Comparison of ENCODE assay signal across 8 cellular contexts in genomic region chr5:172770675-172771438, GRCh38.
DNase-seq lines count a peak whose midpoint lies in the region; ATAC-seq and TF ChIP-seq lines count a peak whose summit lies in the region.

Gene DUSP1 (minus strand): TSS chr5:172771195. CDS start chr5:172770952, 243 bp downstream.

- peaks cover 75% of the 10 kb centered on the region for H3K4me1 Mint-ChIP-seq in central memory CD8-positive, alpha-beta T cell

- peak; percentile 95 for TF ChIP-seq POLR2A in GM18951 (IDR thresholded peaks at IDR 0.05; ENCODE audit: extremely low read depth, insufficient read depth, insufficient read length)

- peak within 1 kb of the TSS; percentile 99 for H3K27ac Mint-ChIP-seq in central memory CD8-positive, alpha-beta T cell (ENCODE audit: low read depth)

- TF ChIP-seq CTCF in AG09319 (IDR thresholded peaks at IDR 0.05; ENCODE audit: low read depth, low read length): peak; percentile 11

- peak; percentile 61 for ATAC-seq in HG03175 (IDR thresholded peaks at IDR 0.05; ENCODE audit: unreplicated experiment)
- peak; percentile 62 to 71 for ATAC-seq in activated CD4-positive, CD25-positive, alpha-beta regulatory T cell treated with anti-CD3 and anti-CD28 coated beads, Interleukin-2, amount 50 U/mL, for 24 hours
- peak; percentile 33 for ATAC-seq in central memory CD8-positive, alpha-beta T cell (replicated peaks; ENCODE audit: extremely low read depth, poor library complexity, severe bottlenecking)

- H3K27me3 Mint-ChIP-seq in central memory CD8-positive, alpha-beta T cell: no peaks in the 10 kb centered on the region

- no peaks in the 10 kb centered on the region for H3K9me3 Mint-ChIP-seq in central memory CD8-positive, alpha-beta T cell

- DNase-seq in AG09319 (ENCODE audit: extremely low read depth, low read depth) (peak; percentile 97), NCI-H226 (peak; percentile 95), islet precursor cell (peak; percentile 99)
- peak; percentile 95 to 96 for DNase-seq in central memory CD8-positive, alpha-beta T cell (ENCODE audit: low spot score in 2 of 2)
- peak; percentile 98 for DNase-seq in stimulated activated CD4-positive, alpha-beta T cell treated with anti-CD3 and anti-CD28 coated beads, Interleukin-12 subunit alpha, Interleukin-12 subunit beta, amount 100 ng/mL, for 4 hours

- in situ Hi-C loops in GM18951 (cut with MboI; ENCODE audit: low sequenced_read_pairs, unreplicated experiment): no loop called here

- H3K4me3 Mint-ChIP-seq in central memory CD8-positive, alpha-beta T cell: peak within 1 kb of the TSS; percentile 94

- H3K36me3 Mint-ChIP-seq in central memory CD8-positive, alpha-beta T cell (ENCODE audit: insufficient read depth): peaks cover 67% of the 10 kb centered on the region

Comparison
In these comparisons a context has a peak if more than half of its experiments do, and no peak if none do; other contexts are left out.
1. Peak in every context shown above with its lines: DNase-seq and ATAC-seq.